Comparison of ENCODE assay signal across 8 cellular contexts in genomic region chr1:54800899-54801759, GRCh38. TPM values are rescaled to one million over a fixed set of nuclear protein-coding genes. Genes with fewer than 3 reads are reported as not detected.
DNase-seq lines count a peak whose midpoint lies in the region; ATAC-seq and TF ChIP-seq lines count a peak whose summit lies in the region.

TSS of gene TTC22 (minus strand) at chr1:54801323. CDS start at chr1:54801163, 160 bp downstream.

- in situ Hi-C loops in Panc1 (cut with HindIII; ENCODE audit: low pct_unique_long_range_greater_than_20kb, low sequenced_read_pairs) = no loop called here

- POLR2A ChIA-PET in Panc1 (lab: Charles Lee) = no interaction called here

- intact Hi-C loops in Panc1 (cut with micrococcal nuclease; ENCODE audit: unreplicated experiment) = no loop called here

- no TSS peak for BruUV-seq in Panc1 (replicated peaks; lab: Mats Ljungman, UMichigan)

- H3K9me3 ChIP-seq in Panc1 (ENCODE audit: control insufficient read depth, insufficient read depth, low read depth, low read length) (no peaks in the 10 kb centered on the region), right atrium auricular region (no peaks in the 10 kb centered on the region)

- H3K27ac ChIP-seq in Panc1 (ENCODE audit: low read length) (no peak within 1 kb of the TSS), right atrium auricular region (no peak within 1 kb of the TSS)

- H3K4me1 ChIP-seq in Panc1 (ENCODE audit: control insufficient read depth, insufficient read depth, low read length) = no peaks in the 10 kb centered on the region
- peaks cover 0 to 15% of the 10 kb centered on the region in 2 donors for H3K4me1 ChIP-seq in right atrium auricular region

- H3K36me3 ChIP-seq in Panc1 (ENCODE audit: control insufficient read depth, insufficient read depth, low read length) = no peaks in the 10 kb centered on the region
- H3K36me3 ChIP-seq in right atrium auricular region = no peaks in the 10 kb centered on the region

- H3K4me3 ChIP-seq in Panc1 (ENCODE audit: low read depth in 2 of 2, low read length in 2 of 2) = peak within 1 kb of the TSS; percentile 26 to 42; a peak in 3 of 4 replicates
- H3K4me3 ChIP-seq in right atrium auricular region = peak within 1 kb of the TSS; percentile 9 to 42

- TF ChIP-seq CTCF in Panc1 (IDR thresholded peaks at IDR 0.05) (peak; percentile 67), right atrium auricular region (IDR thresholded peaks at IDR 0.05) (peak in 1 of 2 donors; percentile 49)

- peak; percentile 69 for ATAC-seq in GM18861 (IDR thresholded peaks at IDR 0.05; ENCODE audit: unreplicated experiment)
- ATAC-seq in HG02981 (IDR thresholded peaks at IDR 0.05; ENCODE audit: unreplicated experiment) = peak; percentile 79
- ATAC-seq in Panc1 = peak; percentile 85

- no peak for DNase-seq in Panc1 (ENCODE audit: low read depth, low spot score)
- DNase-seq in activated naive CD4-positive, alpha-beta T cell treated with Interleukin-2 at 50 U/mL for 16 hours = peak; percentile 77
- no peak for DNase-seq in right atrium auricular region (ENCODE audit: low spot score)
- peak; percentile 44 to 57 for DNase-seq in stimulated activated CD4-positive, alpha-beta T cell treated with anti-CD3 and anti-CD28 coated beads, Interleukin-12 subunit alpha, Interleukin-12 subunit beta, amount 100 ng/mL, for 24 hours (ENCODE audit: low read depth in 2 of 2)
- no peak for DNase-seq in middle frontal gyrus (ENCODE audit: extremely low spot score, low spot score)
- DNase-seq in epidermal melanocyte (ENCODE audit: insufficient read length, low spot score) = no peak

- no peaks in the 10 kb centered on the region for H3K27me3 ChIP-seq in Panc1 (ENCODE audit: control insufficient read depth, insufficient read depth, low read length)
- H3K27me3 ChIP-seq in right atrium auricular region = peaks cover 0 to 10% of the 10 kb centered on the region in 2 donors

- CTCF ChIA-PET in Panc1 (lab: Charles Lee) = interaction anchor here (0.5 kb wide), 1 partner anchor 598 kb away, joined by 7 read pairs; no protein-coding TSS in a partner anchor

RNA-seq across cellular contexts. Expression of gene TTC22, which starts in this region (rescaled TPM):
- total RNA-seq in Panc1 (2021; ENCODE audit: unreplicated experiment) (0.10 TPM), right atrium auricular region (under 1 TPM; 0.43 to 0.70 TPM)
- 0.08 TPM for polyA plus RNA-seq in Panc1 (2012; ENCODE audit: insufficient read length)

Comparison
In these comparisons a context has a peak if more than half of its experiments do, and no peak if none do; other contexts are left out.
1. Peak in ATAC-seq and H3K4me3 ChIP-seq in Panc1; RNA of the gene not detected or under 1 TPM.
2. DNase-seq: peak in activated naive CD4-positive, alpha-beta T cell treated with Interleukin-2 at 50 U/mL for 16 hours (single experiment) and stimulated activated CD4-positive, alpha-beta T cell treated with anti-CD3 and anti-CD28 coated beads, Interleukin-12 subunit alpha, Interleukin-12 subunit beta, amount 100 ng/mL, for 24 hours (2 of 2); none in Panc1 (single experiment), right atrium auricular region (single experiment), middle frontal gyrus (single experiment) and epidermal melanocyte (single experiment).
3. Peak in every context shown above with its lines, with median percentiles within 50 percentile points of each other: ATAC-seq.